In genomic region chr7:142542938-142543337, GRCh38 we compare ENCODE assay signal across 18 cellular contexts.
A peak's percentile ranks its signal among the peaks of the same experiment; 100 is the strongest.
DNase-seq lines count a peak whose midpoint lies in the region; ATAC-seq and TF ChIP-seq lines count a peak whose summit lies in the region.
"Had no signal": no experiment of that assay in that cellular context is flagged by ENCODE, and none has a peak within 500 bp of the region (broad histone marks: within the 10 kb centered on the region; RNA-seq: fewer than 3 reads in every experiment).

No MANE protein-coding gene starts in this region.

- no peaks in the 10 kb centered on the region for H3K27me3 ChIP-seq in mesenchymal stem cell (ENCODE audit: control insufficient read depth in 1 of 2, insufficient read depth in 1 of 2, low read length in 2 of 2)
- H3K27me3 ChIP-seq in ascending aorta, result no peaks in the 10 kb centered on the region
- no peaks in the 10 kb centered on the region for H3K27me3 ChIP-seq in hepatocyte
- H3K27me3 ChIP-seq in spleen (replicated peaks in 1 of 7), result no peaks in the 10 kb centered on the region
- H3K27me3 ChIP-seq: BLaER1, breast epithelium had no signal

- H3K23ac ChIP-seq in mesenchymal stem cell (ENCODE audit: low read length in 2 of 2), result no peak overlapping the region

- no peak for ATAC-seq in GM19035 (IDR thresholded peaks at IDR 0.05; ENCODE audit: unreplicated experiment)
- ATAC-seq: effector memory CD8-positive, alpha-beta T cell had no signal

- no peak overlapping the region for H3K27ac ChIP-seq in mesenchymal stem cell (ENCODE audit: low read length, poor library complexity, severe bottlenecking)
- no peak overlapping the region for H3K27ac ChIP-seq in ascending aorta
- no peak overlapping the region for H3K27ac ChIP-seq in hepatocyte
- H3K27ac ChIP-seq in spleen, result no peak overlapping the region
- H3K27ac ChIP-seq: BLaER1, breast epithelium, HL-60, PC-9, SK-N-MC had no signal

- no peaks in the 10 kb centered on the region for H3K9me2 ChIP-seq in hepatocyte (replicated peaks; ENCODE audit: insufficient read depth)

- TF ChIP-seq CTCF in ascending aorta (IDR thresholded peaks at IDR 0.05), result no peak
- TF ChIP-seq CTCF in hepatocyte (IDR thresholded peaks at IDR 0.05; ENCODE audit: poor library complexity), result no peak
- TF ChIP-seq CTCF in spleen (IDR thresholded peaks at IDR 0.05 in 8 of 11, conservative IDR thresholded peaks at IDR 0.05 in 3 of 11), result no peak

- no peak overlapping the region for H2AFZ ChIP-seq in mesenchymal stem cell (ENCODE audit: low read depth, low read length)
- H2AFZ ChIP-seq in hepatocyte, result no peak overlapping the region
- H2AFZ ChIP-seq: PC-9 had no signal

- no peak overlapping the region for H3K14ac ChIP-seq in mesenchymal stem cell (ENCODE audit: low read length in 2 of 2)

- H3K4me1 ChIP-seq in mesenchymal stem cell (ENCODE audit: control insufficient read depth, insufficient read depth, low read depth, low read length), result peaks cover 2% of the 10 kb centered on the region
- no peaks in the 10 kb centered on the region for H3K4me1 ChIP-seq in ascending aorta
- H3K4me1 ChIP-seq in hepatocyte (ENCODE audit: insufficient read depth), result no peaks in the 10 kb centered on the region
- no peaks in the 10 kb centered on the region for H3K4me1 ChIP-seq in spleen
- H3K4me1 ChIP-seq: breast epithelium had no signal

- DNase-seq in Daoy (ENCODE audit: low read depth), result peak; percentile 88
- DNase-seq in Kasumi-1 (lab: John Stamatoyannopoulos, UW), result peak; percentile 38 to 45
- DNase-seq in astrocyte of the hippocampus (ENCODE audit: low read depth, low spot score), result peak; percentile 76
- DNase-seq in mesenchymal stem cell, result peak; percentile 57
- DNase-seq in ascending aorta (ENCODE audit: low spot score in 2 of 2), result no peak
- no peak for DNase-seq in hepatocyte (ENCODE audit: low spot score)
- DNase-seq in spleen, result no peak
- DNase-seq: activated gamma-delta T cell treated with Interleukin-2 at 50 U/mL for 16 hours; effector memory CD8-positive, alpha-beta T cell; Karpas-422; NCI-H2081 treated with DMSO at 0.1 percent for 48 hours; NCI-H69; PC-9 had no signal

- H2BK5ac ChIP-seq in mesenchymal stem cell (ENCODE audit: low read depth, low read length, poor library complexity, severe bottlenecking), result no peak overlapping the region

- WGBS in mesenchymal stem cell, result 69% methylated on average over 2 of the region's 2 CpGs
- whole genome bisulfite sequencing in hepatocyte (ENCODE audit: low lambda C conversion rate, missing lambda C conversion rate), result 82% methylated on average over 2 of the region's 2 CpGs
- 40 to 71% (median 49%) methylated on average over 2 of the region's 2 CpGs for WGBS in spleen, 5 donors

- H3K9me3 ChIP-seq in mesenchymal stem cell (ENCODE audit: control insufficient read depth, low read length) (no peaks in the 10 kb centered on the region), ascending aorta (no peaks in the 10 kb centered on the region), hepatocyte (ENCODE audit: low read depth) (no peaks in the 10 kb centered on the region), spleen (no peaks in the 10 kb centered on the region)
- H3K9me3 ChIP-seq: breast epithelium had no signal

- no peak overlapping the region for H2AK5ac ChIP-seq in mesenchymal stem cell (ENCODE audit: low read length, severe bottlenecking)

- TF ChIP-seq POLR2A in spleen (IDR thresholded peaks at IDR 0.05), result no peak

- no peak overlapping the region for H2BK120ac ChIP-seq in mesenchymal stem cell (ENCODE audit: low read depth, low read length)

- H3K4ac ChIP-seq in mesenchymal stem cell (ENCODE audit: low read depth in 1 of 2, low read length in 2 of 2), result no peak overlapping the region

- H2BK15ac ChIP-seq in mesenchymal stem cell (ENCODE audit: low read depth, poor library complexity, severe bottlenecking), result no peak overlapping the region

- H3K4me2 ChIP-seq in mesenchymal stem cell (ENCODE audit: low read length, poor library complexity, severe bottlenecking) (no peak overlapping the region), hepatocyte (no peak overlapping the region)
- H3K4me2 ChIP-seq: BLaER1, PC-9 had no signal

- H4K20me1 ChIP-seq in hepatocyte (ENCODE audit: insufficient read depth, poor library complexity, severe bottlenecking), result no peaks in the 10 kb centered on the region
- H4K20me1 ChIP-seq: BLaER1 had no signal

- intact Hi-C loops in ascending aorta (cut with DNase I) (no loop called here), spleen (cut with DNase I; ENCODE audit: low total_unique reads) (no loop called here)

- H3K9ac ChIP-seq in mesenchymal stem cell (ENCODE audit: low read length), result no peak overlapping the region
- H3K9ac ChIP-seq: BLaER1 had no signal

- H3K79me1 ChIP-seq in mesenchymal stem cell (replicated peaks; ENCODE audit: low read length, poor library complexity, severe bottlenecking), result no peaks in the 10 kb centered on the region

- no peaks in the 10 kb centered on the region for H3K79me2 ChIP-seq in hepatocyte

- H3K4me3 ChIP-seq in mesenchymal stem cell (ENCODE audit: insufficient read depth in 1 of 2, low read depth in 1 of 2, low read length in 2 of 2) (no peak overlapping the region), ascending aorta (no peak overlapping the region), hepatocyte (no peak overlapping the region), spleen (no peak overlapping the region)
- H3K4me3 ChIP-seq: BLaER1, breast epithelium, PC-9, SK-N-MC had no signal

- no peak overlapping the region for H4K91ac ChIP-seq in mesenchymal stem cell (ENCODE audit: low read length)

- no peak overlapping the region for H4K8ac ChIP-seq in mesenchymal stem cell (ENCODE audit: low read length)

- H2BK12ac ChIP-seq in mesenchymal stem cell (ENCODE audit: low read length in 2 of 2), result no peak overlapping the region

- no peak overlapping the region for H3K18ac ChIP-seq in mesenchymal stem cell (ENCODE audit: low read depth in 1 of 2, low read length in 2 of 2)

- H3K36me3 ChIP-seq in mesenchymal stem cell (ENCODE audit: control insufficient read depth in 1 of 2, insufficient read depth in 2 of 2, low read depth in 1 of 2, low read length in 2 of 2), result no peaks in the 10 kb centered on the region
- no peaks in the 10 kb centered on the region for H3K36me3 ChIP-seq in ascending aorta
- H3K36me3 ChIP-seq in hepatocyte (replicated peaks; ENCODE audit: insufficient read depth, low read depth), result no peaks in the 10 kb centered on the region
- H3K36me3 ChIP-seq in spleen, result no peaks in the 10 kb centered on the region
- H3K36me3 ChIP-seq: BLaER1, breast epithelium had no signal

Comparison
In these comparisons a context has a peak if more than half of its experiments do, and no peak if none do; other contexts are left out.
1. DNase-seq: peak in Daoy (single experiment), Kasumi-1 (2 of 2), astrocyte of the hippocampus (single experiment) and mesenchymal stem cell (single experiment); none in ascending aorta (0 of 2), hepatocyte (single experiment) and spleen (single experiment).